8 cellular contexts compared by ENCODE assay signal in the genomic region with DNA sequence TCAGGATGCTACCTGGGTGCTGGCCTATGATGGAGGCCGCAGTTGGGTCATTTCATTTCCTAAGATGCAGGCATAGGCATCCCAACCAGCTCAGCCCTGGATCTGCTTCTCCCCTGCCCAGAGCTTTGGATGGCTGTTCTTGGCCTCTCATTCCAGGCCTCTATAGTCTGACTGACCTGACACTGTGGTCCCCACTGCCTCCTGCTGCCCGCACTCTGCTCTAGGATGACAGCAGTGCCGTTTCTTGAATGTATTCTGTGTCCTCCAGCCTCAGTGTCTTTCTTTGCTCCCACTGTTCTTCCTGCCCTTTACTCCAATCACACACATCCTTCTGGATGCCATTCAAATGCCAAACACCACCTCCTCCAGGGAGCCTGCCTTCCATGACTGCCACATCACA.
A peak's percentile ranks its signal among the peaks of the same experiment; 100 is the strongest.
DNase-seq lines count a peak whose midpoint lies in the region; ATAC-seq, FAIRE-seq and TF ChIP-seq lines count a peak whose summit lies in the region.

No MANE protein-coding gene starts in this region.

- no peaks in the 10 kb centered on the region for H3K27me3 Mint-ChIP-seq in activated naive CD8-positive, alpha-beta T cell treated with anti-CD3 and anti-CD28 coated beads, Interleukin-2, amount 10 ng/mL, durations not matched to agents 7 days and 5 days

- TF ChIP-seq POLR2A in testis (IDR thresholded peaks at IDR 0.05) = no peak
- no peak for TF ChIP-seq POLR2A in H54 (IDR thresholded peaks at IDR 0.05; ENCODE audit: low read depth, low read length)

- no peaks in the 10 kb centered on the region for H3K9me3 Mint-ChIP-seq in activated naive CD8-positive, alpha-beta T cell treated with anti-CD3 and anti-CD28 coated beads, Interleukin-2, amount 10 ng/mL, durations not matched to agents 7 days and 5 days

- no peaks in the 10 kb centered on the region for H3K36me3 ChIP-seq in testis (ENCODE audit: low read depth, missing control alignments)

- peak in 1 of 3 experiments; percentile 17 for TF ChIP-seq CTCF in testis (IDR thresholded peaks at IDR 0.05)

- H3K4me3 Mint-ChIP-seq in activated naive CD8-positive, alpha-beta T cell treated with anti-CD3 and anti-CD28 coated beads, Interleukin-2, amount 10 ng/mL, durations not matched to agents 7 days and 5 days = no peak overlapping the region

- no peaks in the 10 kb centered on the region for H3K27me3 ChIP-seq in testis

- H3K4me3 ChIP-seq in testis = no peak overlapping the region

- no peak for ATAC-seq in activated naive CD8-positive, alpha-beta T cell treated with anti-CD3 and anti-CD28 coated beads, Interleukin-2, amount 10 ng/mL, durations not matched to agents 7 days and 5 days (ENCODE audit: low read depth)

- H3K9me3 ChIP-seq in testis = no peaks in the 10 kb centered on the region

- POLR2A ChIA-PET in activated naive CD8-positive, alpha-beta T cell treated with anti-CD3 and anti-CD28 coated beads, Interleukin-2, amount 10 ng/mL, durations not matched to agents 7 days and 5 days (lab: Charles Lee) = no interaction called here

- H3K4me1 ChIP-seq in testis = peaks cover 7% of the 10 kb centered on the region

- DNase-seq in SIG-M5 treated with dmso at 0.1 percent for 504 hours (lab: John Stamatoyannopoulos, UW; ENCODE audit: unreplicated experiment) (peak; percentile 13), SIG-M5 (lab: John Stamatoyannopoulos, UW) (no peak), NCI-H69 (lab: John Stamatoyannopoulos, UW) (peak; percentile 48), left kidney (ENCODE audit: low read depth, low spot score) (peak; percentile 76), testis (peak; percentile 48), H54 (ENCODE audit: insufficient read length, low spot score) (no peak), NCI-H1105 (lab: John Stamatoyannopoulos, UW) (no peak)
- peak; percentile 45 for DNase-seq in activated naive CD8-positive, alpha-beta T cell treated with anti-CD3 and anti-CD28 coated beads, Interleukin-2, amount 10 ng/mL, durations not matched to agents 7 days and 5 days

- no peaks in the 10 kb centered on the region for H3K4me1 Mint-ChIP-seq in activated naive CD8-positive, alpha-beta T cell treated with anti-CD3 and anti-CD28 coated beads, Interleukin-2, amount 10 ng/mL, durations not matched to agents 7 days and 5 days

- no peak for FAIRE-seq in H54 (lab: Jason Lieb, UNC)

- 82 to 85% methylated on average over 3 of the region's 3 CpGs for WGBS in testis, 2 donors

- H3K27ac Mint-ChIP-seq in activated naive CD8-positive, alpha-beta T cell treated with anti-CD3 and anti-CD28 coated beads, Interleukin-2, amount 10 ng/mL, durations not matched to agents 7 days and 5 days = no peak overlapping the region

- intact Hi-C loops in testis (cut with DNase I; ENCODE audit: low total_unique reads) = no loop called here

- H3K36me3 Mint-ChIP-seq in activated naive CD8-positive, alpha-beta T cell treated with anti-CD3 and anti-CD28 coated beads, Interleukin-2, amount 10 ng/mL, durations not matched to agents 7 days and 5 days = no peaks in the 10 kb centered on the region

- no peak overlapping the region for H3K27ac ChIP-seq in testis

Comparison
In these comparisons a context has a peak if more than half of its experiments do, and no peak if none do; other contexts are left out.
1. DNase-seq: peak in SIG-M5 treated with dmso at 0.1 percent for 504 hours (single experiment), NCI-H69 (single experiment), activated naive CD8-positive, alpha-beta T cell treated with anti-CD3 and anti-CD28 coated beads, Interleukin-2, amount 10 ng/mL, durations not matched to agents 7 days and 5 days (single experiment), left kidney (single experiment) and testis (single experiment); none in SIG-M5 (single experiment), H54 (single experiment) and NCI-H1105 (single experiment).